In genomic region chr12:124874988-124875802, GRCh38 we compare ENCODE assay signal across 1 cellular context.
TF ChIP-seq lines count a peak whose summit lies in the region.

No MANE protein-coding gene starts in this region.

TF ChIP-seq in GM23338, 12 proteins besides CTCF, POLR2A, EP300 and RAD21 (continued from another document):
- TF ChIP-seq, protein P1, sequence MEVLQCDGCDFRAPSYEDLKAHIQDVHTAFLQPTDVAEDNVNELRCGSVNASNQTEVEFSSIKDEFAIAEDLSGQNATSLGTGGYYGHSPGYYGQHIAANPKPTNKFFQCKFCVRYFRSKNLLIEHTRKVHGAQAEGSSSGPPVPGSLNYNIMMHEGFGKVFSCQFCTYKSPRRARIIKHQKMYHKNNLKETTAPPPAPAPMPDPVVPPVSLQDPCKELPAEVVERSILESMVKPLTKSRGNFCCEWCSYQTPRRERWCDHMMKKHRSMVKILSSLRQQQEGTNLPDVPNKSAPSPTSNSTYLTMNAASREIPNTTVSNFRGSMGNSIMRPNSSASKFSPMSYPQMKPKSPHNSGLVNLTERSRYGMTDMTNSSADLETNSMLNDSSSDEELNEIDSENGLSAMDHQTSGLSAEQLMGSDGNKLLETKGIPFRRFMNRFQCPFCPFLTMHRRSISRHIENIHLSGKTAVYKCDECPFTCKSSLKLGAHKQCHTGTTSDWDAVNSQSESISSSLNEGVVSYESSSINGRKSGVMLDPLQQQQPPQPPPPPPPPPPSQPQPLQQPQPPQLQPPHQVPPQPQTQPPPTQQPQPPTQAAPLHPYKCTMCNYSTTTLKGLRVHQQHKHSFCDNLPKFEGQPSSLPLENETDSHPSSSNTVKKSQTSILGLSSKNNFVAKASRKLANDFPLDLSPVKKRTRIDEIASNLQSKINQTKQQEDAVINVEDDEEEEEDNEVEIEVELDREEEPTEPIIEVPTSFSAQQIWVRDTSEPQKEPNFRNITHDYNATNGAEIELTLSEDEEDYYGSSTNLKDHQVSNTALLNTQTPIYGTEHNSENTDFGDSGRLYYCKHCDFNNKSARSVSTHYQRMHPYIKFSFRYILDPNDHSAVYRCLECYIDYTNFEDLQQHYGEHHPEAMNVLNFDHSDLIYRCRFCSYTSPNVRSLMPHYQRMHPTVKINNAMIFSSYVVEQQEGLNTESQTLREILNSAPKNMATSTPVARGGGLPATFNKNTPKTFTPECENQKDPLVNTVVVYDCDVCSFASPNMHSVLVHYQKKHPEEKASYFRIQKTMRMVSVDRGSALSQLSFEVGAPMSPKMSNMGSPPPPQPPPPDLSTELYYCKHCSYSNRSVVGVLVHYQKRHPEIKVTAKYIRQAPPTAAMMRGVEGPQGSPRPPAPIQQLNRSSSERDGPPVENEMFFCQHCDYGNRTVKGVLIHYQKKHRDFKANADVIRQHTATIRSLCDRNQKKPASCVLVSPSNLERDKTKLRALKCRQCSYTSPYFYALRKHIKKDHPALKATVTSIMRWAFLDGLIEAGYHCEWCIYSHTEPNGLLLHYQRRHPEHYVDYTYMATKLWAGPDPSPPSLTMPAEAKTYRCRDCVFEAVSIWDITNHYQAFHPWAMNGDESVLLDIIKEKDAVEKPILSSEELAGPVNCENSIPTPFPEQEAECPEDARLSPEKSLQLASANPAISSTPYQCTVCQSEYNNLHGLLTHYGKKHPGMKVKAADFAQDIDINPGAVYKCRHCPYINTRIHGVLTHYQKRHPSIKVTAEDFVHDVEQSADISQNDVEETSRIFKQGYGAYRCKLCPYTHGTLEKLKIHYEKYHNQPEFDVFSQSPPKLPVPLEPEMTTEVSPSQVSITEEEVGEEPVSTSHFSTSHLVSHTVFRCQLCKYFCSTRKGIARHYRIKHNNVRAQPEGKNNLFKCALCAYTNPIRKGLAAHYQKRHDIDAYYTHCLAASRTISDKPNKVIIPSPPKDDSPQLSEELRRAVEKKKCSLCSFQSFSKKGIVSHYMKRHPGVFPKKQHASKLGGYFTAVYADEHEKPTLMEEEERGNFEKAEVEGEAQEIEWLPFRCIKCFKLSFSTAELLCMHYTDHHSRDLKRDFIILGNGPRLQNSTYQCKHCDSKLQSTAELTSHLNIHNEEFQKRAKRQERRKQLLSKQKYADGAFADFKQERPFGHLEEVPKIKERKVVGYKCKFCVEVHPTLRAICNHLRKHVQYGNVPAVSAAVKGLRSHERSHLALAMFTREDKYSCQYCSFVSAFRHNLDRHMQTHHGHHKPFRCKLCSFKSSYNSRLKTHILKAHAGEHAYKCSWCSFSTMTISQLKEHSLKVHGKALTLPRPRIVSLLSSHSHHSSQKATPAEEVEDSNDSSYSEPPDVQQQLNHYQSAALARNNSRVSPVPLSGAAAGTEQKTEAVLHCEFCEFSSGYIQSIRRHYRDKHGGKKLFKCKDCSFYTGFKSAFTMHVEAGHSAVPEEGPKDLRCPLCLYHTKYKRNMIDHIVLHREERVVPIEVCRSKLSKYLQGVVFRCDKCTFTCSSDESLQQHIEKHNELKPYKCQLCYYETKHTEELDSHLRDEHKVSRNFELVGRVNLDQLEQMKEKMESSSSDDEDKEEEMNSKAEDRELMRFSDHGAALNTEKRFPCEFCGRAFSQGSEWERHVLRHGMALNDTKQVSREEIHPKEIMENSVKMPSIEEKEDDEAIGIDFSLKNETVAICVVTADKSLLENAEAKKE (CRISPR knock-in tag; IDR thresholded peaks at IDR 0.05), result no peak
- TF ChIP-seq POLR2AphosphoS5 (IDR thresholded peaks at IDR 0.05; ENCODE audit: low read depth), result no peak
- no peak for TF ChIP-seq ZNF331 (CRISPR knock-in tag; IDR thresholded peaks at IDR 0.05; ENCODE audit: low read depth)
- TF ChIP-seq STAT1 (IDR thresholded peaks at IDR 0.05; ENCODE audit: unreplicated experiment), result no peak
- TF ChIP-seq ZNF114 (CRISPR knock-in tag; IDR thresholded peaks at IDR 0.05), result no peak
TF ChIP-seq in GM23338: peak in this region for 0.
